ENCODE assay signal across 1 cellular context in genomic region chr3:169836942-169837275, GRCh38.
TF ChIP-seq lines count a peak whose summit lies in the region.

No MANE protein-coding gene starts in this region.

TF ChIP-seq in GM12878, 131 proteins besides CTCF, POLR2A, EP300 and RAD21:
- no peak for TF ChIP-seq NFIC (IDR thresholded peaks at IDR 0.05; ENCODE audit: low read depth, low read length)
- TF ChIP-seq TCF12 (IDR thresholded peaks at IDR 0.05; ENCODE audit: low read depth, low read length), result no peak
- no peak for TF ChIP-seq ZNF274 (IDR thresholded peaks at IDR 0.05; ENCODE audit: insufficient read depth, insufficient read length)
- TF ChIP-seq FOXK2 (IDR thresholded peaks at IDR 0.05), result no peak
- TF ChIP-seq EZH2 (IDR thresholded peaks at IDR 0.05; ENCODE audit: borderline replicate concordance, control insufficient read depth, low read depth, low read length), result no peak
- no peak for TF ChIP-seq CBFB (IDR thresholded peaks at IDR 0.05; ENCODE audit: low read depth)
- TF ChIP-seq ZZZ3 (IDR thresholded peaks at IDR 0.05; ENCODE audit: control insufficient read depth, insufficient read length, low read depth), result no peak
- TF ChIP-seq MAX (IDR thresholded peaks at IDR 0.05; ENCODE audit: low read depth, low read length), result no peak
- no peak for TF ChIP-seq BHLHE40 (IDR thresholded peaks at IDR 0.05; ENCODE audit: borderline replicate concordance in 1 of 2, low read depth in 2 of 2, low read length in 1 of 2)
- no peak for TF ChIP-seq KDM1A (IDR thresholded peaks at IDR 0.05; ENCODE audit: borderline replicate concordance)
- no peak for TF ChIP-seq SREBF2 (IDR thresholded peaks at IDR 0.05; ENCODE audit: low read length)
- no peak for TF ChIP-seq ZBTB11 (CRISPR knock-in tag; IDR thresholded peaks at IDR 0.05)
- no peak for TF ChIP-seq ZBTB4 (CRISPR knock-in tag; IDR thresholded peaks at IDR 0.05)
